In genomic region chr6:123333000-123333756, GRCh38 we compare ENCODE assay signal across 15 cellular contexts.
DNase-seq lines count a peak whose midpoint lies in the region; TF ChIP-seq lines count a peak whose summit lies in the region.
"Had no signal": no experiment of that assay in that cellular context is flagged by ENCODE, and none has a peak within 500 bp of the region (broad histone marks: within the 10 kb centered on the region; RNA-seq: fewer than 3 reads in every experiment).

No MANE protein-coding gene starts in this region.

- H2BK12ac ChIP-seq in neuronal stem cell (ENCODE audit: low read length) = no peak overlapping the region

- no peak for TF ChIP-seq CTCF in esophagus squamous epithelium (IDR thresholded peaks at IDR 0.05)

- H3K79me2 ChIP-seq in GM23248 (ENCODE audit: insufficient read depth) = no peaks in the 10 kb centered on the region

- no peak overlapping the region for H2AK5ac ChIP-seq in neuronal stem cell (ENCODE audit: low read depth, low read length)

- H3K79me1 ChIP-seq in neuronal stem cell (ENCODE audit: low read depth, low read length) = no peaks in the 10 kb centered on the region

- no peaks in the 10 kb centered on the region for H3K4me1 ChIP-seq in GM23248 (ENCODE audit: insufficient read depth)
- H3K4me1 ChIP-seq in neuronal stem cell (ENCODE audit: control insufficient read depth in 2 of 2, insufficient read depth in 1 of 2, low read depth in 1 of 2, low read length in 2 of 2) = no peaks in the 10 kb centered on the region
- no peaks in the 10 kb centered on the region for H3K4me1 ChIP-seq in esophagus squamous epithelium
- H3K4me1 ChIP-seq: SJCRH30 had no signal

- in situ Hi-C loops in GM23248 (cut with MboI) = no loop called here

- no peak overlapping the region for H2AFZ ChIP-seq in GM23248
- H2AFZ ChIP-seq in neuronal stem cell (ENCODE audit: low read length) = peak overlapping the region; percentile 49

- intact Hi-C loops in esophagus squamous epithelium (cut with DNase I) = no loop called here
- intact Hi-C loops in posterior cingulate gyrus (cut with DNase I) = no loop called here

- no peaks in the 10 kb centered on the region for H3K9me2 ChIP-seq in GM23248 (ENCODE audit: insufficient read depth)

- WGBS in GM23248 (ENCODE audit: low coverage in 1 of 2, low lambda C conversion rate in 2 of 2, missing lambda C conversion rate in 2 of 2), 2 experiments = 4 to 6% methylated on average over 3 of the region's 3 CpGs
- no CpG with 5 or more reads among the region's 3 CpGs for WGBS in neuronal stem cell (ENCODE audit: extremely low coverage in 2 of 2, insufficient read length in 2 of 2, insufficient replicate concordance in 1 of 2), 2 donors
- WGBS in esophagus squamous epithelium, 2 donors = 27 to 40% methylated on average over 3 of the region's 3 CpGs

- H3K27ac ChIP-seq in GM23248 (no peak overlapping the region), neuronal stem cell (replicated peaks; ENCODE audit: low read length) (no peak overlapping the region), esophagus squamous epithelium (no peak overlapping the region)
- H3K27ac ChIP-seq: SJCRH30 had no signal

- H3K4me2 ChIP-seq in GM23248 (ENCODE audit: unreplicated experiment) (no peak overlapping the region), neuronal stem cell (ENCODE audit: insufficient read depth, low read length, poor library complexity, severe bottlenecking) (no peak overlapping the region)

- H3K4me3 ChIP-seq in GM23248 (no peak overlapping the region), neuronal stem cell (ENCODE audit: low read length in 2 of 2) (no peak overlapping the region), esophagus squamous epithelium (no peak overlapping the region)
- H3K4me3 ChIP-seq: SJCRH30 had no signal

- DNase-seq in GM23248 (peak; percentile 7), NCI-H69 (lab: John Stamatoyannopoulos, UW) (peak; percentile 5), astrocyte of the hippocampus (ENCODE audit: low read depth, low spot score) (peak; percentile 28), neuronal stem cell (ENCODE audit: low spot score) (no peak), esophagus squamous epithelium (lab: John Stamatoyannopoulos, UW) (no peak), posterior cingulate gyrus (no peak)
- no peak for DNase-seq in stimulated activated CD4-positive, alpha-beta T cell treated with anti-CD3 and anti-CD28 coated beads, Interleukin-15, amount 100 ng/mL, for 24 hours
- DNase-seq: CD8-positive, alpha-beta T cell; Karpas-422; NCI-H1436; NCI-H2081; NCI-H2227 treated with DMSO at 0.1 percent for 48 hours; RPMI8226; SJCRH30; SW 1271 had no signal

- H3K4ac ChIP-seq in neuronal stem cell (ENCODE audit: low read length) = no peak overlapping the region

- no peaks in the 10 kb centered on the region for H4K20me1 ChIP-seq in GM23248 (ENCODE audit: insufficient read depth)

- TF ChIP-seq POLR2A in esophagus squamous epithelium (IDR thresholded peaks at IDR 0.05) = no peak

- no peak overlapping the region for H2BK5ac ChIP-seq in neuronal stem cell (ENCODE audit: low read length)

- no peak overlapping the region for H3K14ac ChIP-seq in neuronal stem cell (ENCODE audit: low read length)

- H3K9ac ChIP-seq in GM23248 (no peak overlapping the region), neuronal stem cell (ENCODE audit: low read depth, low read length, poor library complexity) (no peak overlapping the region)

- no peak overlapping the region for H2BK120ac ChIP-seq in neuronal stem cell (ENCODE audit: low read depth, low read length)

- no peak overlapping the region for H2BK15ac ChIP-seq in neuronal stem cell (ENCODE audit: low read length)

- H3K18ac ChIP-seq in neuronal stem cell (ENCODE audit: low read length) = no peak overlapping the region

- H3K36me3 ChIP-seq in GM23248 (ENCODE audit: low read depth) (no peaks in the 10 kb centered on the region), neuronal stem cell (replicated peaks in 1 of 2; ENCODE audit: control insufficient read depth in 2 of 2, insufficient read depth in 2 of 2, low read length in 2 of 2) (no peaks in the 10 kb centered on the region), esophagus squamous epithelium (no peaks in the 10 kb centered on the region)
- H3K36me3 ChIP-seq: SJCRH30 had no signal

- H3F3A ChIP-seq in GM23248 (ENCODE audit: insufficient read depth) = no peaks in the 10 kb centered on the region

- no peak overlapping the region for H3K23ac ChIP-seq in neuronal stem cell (ENCODE audit: low read depth, low read length, poor library complexity)

- no peak overlapping the region for H4K8ac ChIP-seq in neuronal stem cell (ENCODE audit: low read depth, low read length)

- no peaks in the 10 kb centered on the region for H3K27me3 ChIP-seq in GM23248 (replicated peaks; ENCODE audit: insufficient read depth)
- H3K27me3 ChIP-seq in neuronal stem cell (ENCODE audit: control insufficient read depth in 3 of 3, insufficient read depth in 3 of 3, low read depth in 1 of 3, low read length in 3 of 3) = no peaks in the 10 kb centered on the region
- H3K27me3 ChIP-seq in esophagus squamous epithelium = no peaks in the 10 kb centered on the region
- H3K27me3 ChIP-seq: SJCRH30 had no signal

- no peak overlapping the region for H4K91ac ChIP-seq in neuronal stem cell (ENCODE audit: low read depth, low read length, poor library complexity)

- H3K9me3 ChIP-seq in GM23248 (ENCODE audit: low read depth) (no peaks in the 10 kb centered on the region), neuronal stem cell (replicated peaks in 1 of 2; ENCODE audit: control insufficient read depth in 2 of 2, insufficient read depth in 1 of 2, low read depth in 1 of 2, low read length in 2 of 2) (no peaks in the 10 kb centered on the region), esophagus squamous epithelium (no peaks in the 10 kb centered on the region)
- H3K9me3 ChIP-seq: SJCRH30 had no signal

Comparison
In these comparisons a context has a peak if more than half of its experiments do, and no peak if none do; other contexts are left out.
1. DNase-seq: peak in GM23248 (single experiment), NCI-H69 (single experiment) and astrocyte of the hippocampus (single experiment); none in neuronal stem cell (single experiment), esophagus squamous epithelium (single experiment), stimulated activated CD4-positive, alpha-beta T cell treated with anti-CD3 and anti-CD28 coated beads, Interleukin-15, amount 100 ng/mL, for 24 hours (single experiment) and posterior cingulate gyrus (0 of 10).